Comparison of ENCODE assay signal across 27 cellular contexts in the genomic region with DNA sequence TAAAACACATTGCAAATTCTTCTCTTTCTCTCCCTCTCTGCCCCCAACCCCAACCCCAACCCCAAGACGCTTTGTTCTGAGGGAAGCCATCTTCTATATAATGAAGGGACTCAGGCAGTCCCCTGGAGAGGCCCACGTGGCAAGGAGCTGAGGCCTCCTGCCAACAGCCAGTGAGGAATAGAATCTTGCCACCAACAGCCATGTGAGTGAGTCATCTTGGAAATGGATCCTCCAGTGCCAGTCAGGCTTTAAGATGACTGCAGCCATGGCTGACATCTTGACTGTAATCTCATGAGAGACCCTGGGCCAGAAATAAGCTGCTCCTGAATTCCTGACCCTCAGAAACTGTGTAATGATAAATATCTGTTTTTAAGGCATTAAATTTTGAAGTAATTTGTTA.
DNase-seq lines count a peak whose midpoint lies in the region; ATAC-seq and TF ChIP-seq lines count a peak whose summit lies in the region.
"Had no signal": no experiment of that assay in that cellular context is flagged by ENCODE, and none has a peak within 500 bp of the region (broad histone marks: within the 10 kb centered on the region; RNA-seq: fewer than 3 reads in every experiment).

No MANE protein-coding gene starts in this region.

- H3K4me3 ChIP-seq in fibroblast of lung (replicated peaks in 1 of 4; ENCODE audit: control extremely low read depth in 1 of 4, insufficient read depth in 1 of 4, low read depth in 3 of 4, low read length in 4 of 4), result no peak overlapping the region
- H3K4me3 ChIP-seq: dorsolateral prefrontal cortex, right atrium auricular region, tibial artery had no signal

- H3K9me3 ChIP-seq in fibroblast of lung (ENCODE audit: control insufficient read depth, insufficient read depth, low read depth, low read length), result no peaks in the 10 kb centered on the region
- H3K9me3 ChIP-seq: BE2C, right atrium auricular region, tibial artery had no signal

- no peak overlapping the region for H2AFZ ChIP-seq in fibroblast of lung (ENCODE audit: low read length)

- H3K27me3 ChIP-seq in fibroblast of lung (ENCODE audit: control insufficient read depth, insufficient read depth, low read length), result no peaks in the 10 kb centered on the region
- H3K27me3 ChIP-seq: BE2C, right atrium auricular region, tibial artery had no signal

- no peaks in the 10 kb centered on the region for H3K36me3 ChIP-seq in fibroblast of lung (ENCODE audit: control insufficient read depth, insufficient read depth, low read length)
- H3K36me3 ChIP-seq: BE2C, right atrium auricular region, tibial artery had no signal

- TF ChIP-seq CTCF in fibroblast of lung (conservative IDR thresholded peaks at IDR 0.05 in 1 of 2, IDR thresholded peaks at IDR 0.05 in 1 of 2; ENCODE audit: low read depth in 1 of 2, low read length in 2 of 2), result no peak

- no peak for ATAC-seq in esophagus mucosa
- ATAC-seq: activated CD8-positive, alpha-beta memory T cell treated with anti-CD3 and anti-CD28 coated beads, Interleukin-2, amount 10 ng/mL, durations not matched to agents 7 days and 5 days; stimulated activated naive CD8-positive, alpha-beta T cell treated with anti-CD3 and anti-CD28 coated beads, Interleukin-15, amount 100 ng/mL, for 72 hours; T-cell had no signal

- H3K9ac ChIP-seq in fibroblast of lung (ENCODE audit: insufficient read depth, low read length), result no peak overlapping the region

- no peak overlapping the region for H3K27ac ChIP-seq in fibroblast of lung (ENCODE audit: insufficient read depth, low read length)
- H3K27ac ChIP-seq: 22Rv1, dorsolateral prefrontal cortex, right atrium auricular region, tibial artery had no signal

- no peaks in the 10 kb centered on the region for H3K4me1 ChIP-seq in fibroblast of lung (ENCODE audit: control insufficient read depth, extremely low read depth, insufficient read depth, low read length)
- H3K4me1 ChIP-seq: BE2C, right atrium auricular region, tibial artery had no signal

- no peaks in the 10 kb centered on the region for H3K79me2 ChIP-seq in fibroblast of lung (ENCODE audit: control insufficient read depth, insufficient read depth, low read length)

- H4K20me1 ChIP-seq in fibroblast of lung (ENCODE audit: control insufficient read depth, extremely low read depth, insufficient read depth, low read length), result no peaks in the 10 kb centered on the region

- no peak overlapping the region for H3K4me2 ChIP-seq in fibroblast of lung (ENCODE audit: extremely low read depth, insufficient read depth, low read length)

- DNase-seq in NCI-H82 (lab: John Stamatoyannopoulos, UW), result peak; percentile 11
- DNase-seq in NCI-H82 treated with DMSO at 0.1 percent for 48 hours (lab: John Stamatoyannopoulos, UW; ENCODE audit: unreplicated experiment), result no peak
- peak; percentile 46 for DNase-seq in RPMI7951 (ENCODE audit: low read depth)
- peak; percentile 6 to 55 for DNase-seq in fibroblast of lung (ENCODE audit: low read depth in 2 of 2)
- DNase-seq in DMS114 treated with DMSO at 0.1 percent for 48 hours (lab: John Stamatoyannopoulos, UW; ENCODE audit: unreplicated experiment), result no peak
- no peak for DNase-seq in GM03348 (ENCODE audit: low spot score)
- no peak for DNase-seq in AG08395 (ENCODE audit: low spot score)
- DNase-seq: activated CD4-positive, alpha-beta T cell treated with anti-CD3 and anti-CD28 coated beads for 48 hours; activated CD8-positive, alpha-beta memory T cell treated with anti-CD3 and anti-CD28 coated beads, Interleukin-2, amount 10 ng/mL, durations not matched to agents 7 days and 5 days; activated naive CD4-positive, alpha-beta T cell treated with anti-CD3 and anti-CD28 coated beads, Interleukin-2, amount 10 ng/mL, durations not matched to agents 7 days and 5 days; amygdala; BE2C; central memory CD4-positive, alpha-beta T cell; COR-L47; dorsolateral prefrontal cortex; KBM-7; NCI-H1694 treated with DMSO at 0.1 percent for 48 hours; NCI-H774; OCI-M1; SHP77 treated with DMSO at 0.1 percent for 48 hours; stimulated activated CD4-positive, alpha-beta T cell treated with anti-CD3 and anti-CD28 coated beads, Interleukin-12 subunit alpha, Interleukin-12 subunit beta, amount 100 ng/mL, for 4 hours; stimulated activated naive CD8-positive, alpha-beta T cell treated with anti-CD3 and anti-CD28 coated beads, Interleukin-15, amount 100 ng/mL, for 72 hours; T-cell; tibial artery had no signal

Comparison
In these comparisons a context has a peak if more than half of its experiments do, and no peak if none do; other contexts are left out.
1. DNase-seq: peak in NCI-H82 (single experiment), RPMI7951 (single experiment) and fibroblast of lung (2 of 2); none in NCI-H82 treated with DMSO at 0.1 percent for 48 hours (single experiment), DMS114 treated with DMSO at 0.1 percent for 48 hours (single experiment), GM03348 (single experiment) and AG08395 (single experiment).